In the genomic region with DNA sequence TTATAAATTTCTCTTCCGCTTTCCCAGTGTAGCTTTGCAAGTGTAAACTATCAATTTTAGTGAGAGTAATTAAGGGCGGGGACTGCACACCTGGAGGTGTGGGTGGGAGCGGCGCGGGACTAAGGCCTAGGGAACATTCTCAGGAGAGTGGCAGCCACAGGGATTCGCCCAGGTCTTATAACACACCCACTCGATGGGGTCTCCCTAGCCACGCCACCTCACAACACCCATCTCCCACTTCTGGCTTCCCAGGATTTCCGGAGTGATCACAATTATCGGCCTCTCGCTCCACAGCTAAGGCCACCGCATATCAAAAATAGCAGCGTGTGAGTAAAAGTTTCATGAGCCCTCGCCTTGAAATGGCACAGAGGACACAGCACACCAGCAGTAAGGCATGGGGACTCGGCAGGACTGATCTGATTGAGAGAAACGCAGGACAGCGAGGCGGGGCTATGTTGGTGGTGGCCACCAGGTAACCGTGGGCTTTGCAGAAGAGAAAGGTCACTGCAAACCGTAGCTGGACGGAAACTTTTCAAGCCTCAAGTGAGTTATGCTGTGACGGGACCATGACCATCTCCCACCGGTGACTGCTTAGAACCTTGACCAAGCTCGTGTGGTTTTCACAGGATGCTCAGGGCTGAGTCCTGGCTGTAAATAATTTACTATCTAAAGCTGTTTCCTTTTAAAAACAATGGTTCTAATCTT, we compare ENCODE assay signal across 8 cellular contexts. TPM values are rescaled to one million over a fixed set of nuclear protein-coding genes. Genes with fewer than 3 reads are reported as not detected.
A peak's percentile ranks its signal among the peaks of the same experiment; 100 is the strongest.
DNase-seq lines count a peak whose midpoint lies in the region; ATAC-seq, FAIRE-seq and TF ChIP-seq lines count a peak whose summit lies in the region.

No MANE protein-coding gene starts in this region.

- no peak overlapping the region for H3K9ac ChIP-seq in smooth muscle cell (ENCODE audit: low read depth)

- no peaks in the 10 kb centered on the region for H3K27me3 ChIP-seq in smooth muscle cell (ENCODE audit: low read depth)

- H2AFZ ChIP-seq in smooth muscle cell (ENCODE audit: low read depth): peak overlapping the region; percentile 94

- no peak for TF ChIP-seq POLR2A in H54 (IDR thresholded peaks at IDR 0.05; ENCODE audit: low read depth, low read length)

- intact Hi-C loops in activated T-helper 1 cell treated with anti-CD3 and anti-CD28 coated beads, Interleukin-12 subunit alpha, Interleukin-12 subunit beta, Interleukin-2, Interleukin-4 antibody, amounts not matched to agents 30 ng/mL and 10 ng/mL and 1 ng/mL, durations not matched to agents 14 hours and 24 hours and 36 hours (cut with micrococcal nuclease): loop anchor here (10.0 kb wide), 1 partner anchor 255 kb away; no protein-coding TSS in a partner anchor

- peaks cover 41% of the 10 kb centered on the region for H3K27me3 Mint-ChIP-seq in activated T-helper 1 cell treated with anti-CD3 and anti-CD28 coated beads, Interleukin-12 subunit alpha, Interleukin-12 subunit beta, Interleukin-2, Interleukin-4 antibody, amounts not matched to agents 30 ng/mL and 10 ng/mL and 1 ng/mL, durations not matched to agents 14 hours and 24 hours and 36 hours (ENCODE audit: insufficient read depth)

- DNase-seq in activated T-helper 1 cell treated with anti-CD3 and anti-CD28 coated beads, Interleukin-12 subunit alpha, Interleukin-12 subunit beta, Interleukin-2, Interleukin-4 antibody, amounts not matched to agents 30 ng/mL and 10 ng/mL and 1 ng/mL, durations not matched to agents 14 hours and 24 hours and 36 hours (ENCODE audit: low spot score): no peak
- DNase-seq in smooth muscle cell (lab: John Stamatoyannopoulos, UW; ENCODE audit: unreplicated experiment) (no peak), H54 (ENCODE audit: insufficient read length, low spot score) (no peak), 8988T (no peak)

- peaks cover 11% of the 10 kb centered on the region for H3K4me1 Mint-ChIP-seq in activated T-helper 1 cell treated with anti-CD3 and anti-CD28 coated beads, Interleukin-12 subunit alpha, Interleukin-12 subunit beta, Interleukin-2, Interleukin-4 antibody, amounts not matched to agents 30 ng/mL and 10 ng/mL and 1 ng/mL, durations not matched to agents 14 hours and 24 hours and 36 hours (ENCODE audit: low read depth)

- H3K4me1 ChIP-seq in smooth muscle cell (ENCODE audit: low read depth): peaks cover 29% of the 10 kb centered on the region

- H4K20me1 ChIP-seq in smooth muscle cell (ENCODE audit: low read depth): peaks cover 17% of the 10 kb centered on the region

- ATAC-seq in GM21619 (IDR thresholded peaks at IDR 0.05; ENCODE audit: unreplicated experiment) (peak; percentile 58), HG03097 (IDR thresholded peaks at IDR 0.05; ENCODE audit: low FRiP score, unreplicated experiment) (no peak), HG03469 (IDR thresholded peaks at IDR 0.05; ENCODE audit: unreplicated experiment) (no peak)

- peak overlapping the region; percentile 51 for H3K27ac Mint-ChIP-seq in activated T-helper 1 cell treated with anti-CD3 and anti-CD28 coated beads, Interleukin-12 subunit alpha, Interleukin-12 subunit beta, Interleukin-2, Interleukin-4 antibody, amounts not matched to agents 30 ng/mL and 10 ng/mL and 1 ng/mL, durations not matched to agents 14 hours and 24 hours and 36 hours

- no peaks in the 10 kb centered on the region for H3K36me3 ChIP-seq in smooth muscle cell (ENCODE audit: low read depth)

- 44% methylated on average over 24 of the region's 24 CpGs for WGBS in smooth muscle cell (ENCODE audit: low lambda C conversion rate)

- H3K4me2 ChIP-seq in smooth muscle cell: peak overlapping the region; percentile 86

- peaks cover 13% of the 10 kb centered on the region for H3F3A ChIP-seq in smooth muscle cell (ENCODE audit: low read depth)

- H3K9me3 Mint-ChIP-seq in activated T-helper 1 cell treated with anti-CD3 and anti-CD28 coated beads, Interleukin-12 subunit alpha, Interleukin-12 subunit beta, Interleukin-2, Interleukin-4 antibody, amounts not matched to agents 30 ng/mL and 10 ng/mL and 1 ng/mL, durations not matched to agents 14 hours and 24 hours and 36 hours: no peaks in the 10 kb centered on the region

- peak overlapping the region; percentile 26 for H3K4me3 Mint-ChIP-seq in activated T-helper 1 cell treated with anti-CD3 and anti-CD28 coated beads, Interleukin-12 subunit alpha, Interleukin-12 subunit beta, Interleukin-2, Interleukin-4 antibody, amounts not matched to agents 30 ng/mL and 10 ng/mL and 1 ng/mL, durations not matched to agents 14 hours and 24 hours and 36 hours

- peak overlapping the region; percentile 19 for H3K27ac ChIP-seq in smooth muscle cell (ENCODE audit: low read depth)

- no peak for TF ChIP-seq CTCF in smooth muscle cell (IDR thresholded peaks at IDR 0.05; ENCODE audit: borderline replicate concordance, insufficient read depth, poor library complexity, severe bottlenecking)

- no peak for FAIRE-seq in H54 (lab: Jason Lieb, UNC)

- H3K79me2 ChIP-seq in smooth muscle cell (ENCODE audit: low read depth): peaks cover 20% of the 10 kb centered on the region

- H3K36me3 Mint-ChIP-seq in activated T-helper 1 cell treated with anti-CD3 and anti-CD28 coated beads, Interleukin-12 subunit alpha, Interleukin-12 subunit beta, Interleukin-2, Interleukin-4 antibody, amounts not matched to agents 30 ng/mL and 10 ng/mL and 1 ng/mL, durations not matched to agents 14 hours and 24 hours and 36 hours (ENCODE audit: low read depth): peaks cover 5% of the 10 kb centered on the region

- H3K4me3 ChIP-seq in iPS-18c (ENCODE audit: insufficient read depth, low read depth, low read length): peak overlapping the region; percentile 69; the same call in 1 of the 2 replicates
- peak overlapping the region; percentile 75 for H3K4me3 ChIP-seq in smooth muscle cell

- no peaks in the 10 kb centered on the region for H3K9me3 ChIP-seq in iPS-18c (ENCODE audit: control insufficient read depth, insufficient read depth, low read length)
- H3K9me3 ChIP-seq in smooth muscle cell (replicated peaks; ENCODE audit: low read depth): no peaks in the 10 kb centered on the region

RNA-seq across cellular contexts. Expression of gene LPAR1, which starts 1.1 kb away (rescaled TPM):
- total RNA-seq in activated T-helper 1 cell treated with anti-CD3 and anti-CD28 coated beads, Interleukin-12 subunit alpha, Interleukin-12 subunit beta, Interleukin-2, Interleukin-4 antibody, amounts not matched to agents 30 ng/mL and 10 ng/mL and 1 ng/mL, durations not matched to agents 14 hours and 24 hours and 36 hours: not detected in 2 replicates
- total RNA-seq in smooth muscle cell: 21.3 and 27.4 TPM in 2 replicates
- polyA plus RNA-seq in smooth muscle cell: 13.9 and 20.5 TPM in 2 replicates

Comparison
In these comparisons a context has a peak if more than half of its experiments do, and no peak if none do; other contexts are left out.
1. RNA of gene LPAR1, which starts 1.1 kb away (total RNA-seq): 21.3 to 27.4 TPM in smooth muscle cell; not detected in activated T-helper 1 cell treated with anti-CD3 and anti-CD28 coated beads, Interleukin-12 subunit alpha, Interleukin-12 subunit beta, Interleukin-2, Interleukin-4 antibody, amounts not matched to agents 30 ng/mL and 10 ng/mL and 1 ng/mL, durations not matched to agents 14 hours and 24 hours and 36 hours; every median in the first group is over 10 times any median in the second.